Comparison of ENCODE assay signal across 19 cellular contexts in the genomic region with DNA sequence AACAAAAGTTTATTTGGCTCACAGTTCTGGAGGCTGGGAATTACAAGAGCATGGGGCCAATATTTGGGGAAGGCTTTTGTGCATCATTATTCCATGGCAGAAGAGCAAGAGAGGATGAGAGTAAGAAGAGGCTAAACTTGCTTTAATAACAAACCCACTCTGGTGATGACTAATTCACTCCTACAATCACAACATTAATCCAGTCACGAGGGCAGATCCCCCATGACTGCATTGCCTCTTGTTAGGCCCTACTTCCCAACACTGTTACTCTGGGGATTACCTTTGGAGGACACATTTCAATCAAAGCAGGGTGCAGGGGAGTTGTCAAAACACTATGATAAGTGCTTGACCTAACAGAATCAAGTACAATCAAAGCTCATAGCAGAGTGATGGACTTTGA.
DNase-seq lines count a peak whose midpoint lies in the region; ATAC-seq and TF ChIP-seq lines count a peak whose summit lies in the region.
"Had no signal": no experiment of that assay in that cellular context is flagged by ENCODE, and none has a peak within 500 bp of the region (broad histone marks: within the 10 kb centered on the region; RNA-seq: fewer than 3 reads in every experiment).

No MANE protein-coding gene starts in this region.

- H3F3A ChIP-seq in neural progenitor cell (ENCODE audit: low read depth), result no peaks in the 10 kb centered on the region

- H3K9ac ChIP-seq in neural progenitor cell, result no peak overlapping the region
- H3K9ac ChIP-seq: parathyroid adenoma had no signal

- H3K36me3 ChIP-seq in kidney epithelial cell (ENCODE audit: control insufficient read depth, insufficient read depth, low read length) (no peaks in the 10 kb centered on the region), neural progenitor cell (no peaks in the 10 kb centered on the region)
- H3K36me3 ChIP-seq: heart right ventricle, spleen had no signal

- peaks cover 32% of the 10 kb centered on the region for H3K79me2 ChIP-seq in neural progenitor cell (ENCODE audit: low read depth)

- H3K27me3 Mint-ChIP-seq in HFFc6 (ENCODE audit: insufficient read depth) (no peaks in the 10 kb centered on the region), neural progenitor cell (ENCODE audit: insufficient read depth, low read depth) (no peaks in the 10 kb centered on the region)
- H3K27me3 Mint-ChIP-seq: activated naive CD4-positive, alpha-beta T cell treated with anti-CD3 and anti-CD28 coated beads, Interleukin-2, amount 50 U/mL, for 24 hours had no signal

- H3K4me1 Mint-ChIP-seq in HFFc6 (ENCODE audit: low read depth), result peaks cover 23% of the 10 kb centered on the region
- peaks cover 15% of the 10 kb centered on the region for H3K4me1 Mint-ChIP-seq in neural progenitor cell

- peaks cover 49% of the 10 kb centered on the region for H4K20me1 ChIP-seq in neural progenitor cell (ENCODE audit: low read depth)

- H3K27me3 ChIP-seq in kidney epithelial cell (ENCODE audit: control insufficient read depth, insufficient read depth, low read length), result no peaks in the 10 kb centered on the region
- H3K27me3 ChIP-seq in neural progenitor cell, result no peaks in the 10 kb centered on the region
- H3K27me3 ChIP-seq: heart right ventricle, spleen had no signal

- TF ChIP-seq CTCF in HFFc6 (IDR thresholded peaks at IDR 0.05), result no peak
- no peak for TF ChIP-seq CTCF in kidney epithelial cell (IDR thresholded peaks at IDR 0.05; ENCODE audit: insufficient read depth, low read length, poor library complexity, severe bottlenecking)
- TF ChIP-seq CTCF in neural progenitor cell (IDR thresholded peaks at IDR 0.05), result no peak

- H3K9me3 Mint-ChIP-seq in HFFc6 (no peaks in the 10 kb centered on the region), neural progenitor cell (no peaks in the 10 kb centered on the region)
- H3K9me3 Mint-ChIP-seq: activated naive CD4-positive, alpha-beta T cell treated with anti-CD3 and anti-CD28 coated beads, Interleukin-2, amount 50 U/mL, for 24 hours had no signal

- H3K27ac ChIP-seq in neural progenitor cell, result no peak overlapping the region
- H3K27ac ChIP-seq: heart right ventricle, parathyroid adenoma, spleen had no signal

- peak; percentile 11 for DNase-seq in AG08396 (ENCODE audit: low spot score)
- DNase-seq in HFFc6, result peak; percentile 15
- peak; percentile 20 for DNase-seq in brain pericyte (ENCODE audit: low read depth, low spot score)
- peak; percentile 25 for DNase-seq in kidney epithelial cell (ENCODE audit: low read depth)
- DNase-seq in globus pallidus (ENCODE audit: low spot score), result no peak
- no peak for DNase-seq in neural progenitor cell (ENCODE audit: low spot score)
- DNase-seq: activated CD4-positive, alpha-beta T cell treated with anti-CD3 and anti-CD28 coated beads for 4 hours; Caco-2; GF-D8; heart right ventricle; kidney; NCI-H1092; Right ventricle myocardium superior; spleen had no signal

- no peak overlapping the region for H2AFZ ChIP-seq in neural progenitor cell (replicated peaks)
- H2AFZ ChIP-seq: parathyroid adenoma had no signal

- H3K4me3 Mint-ChIP-seq in HFFc6, result no peak overlapping the region
- H3K4me3 Mint-ChIP-seq in neural progenitor cell, result no peak overlapping the region
- H3K4me3 Mint-ChIP-seq: activated naive CD4-positive, alpha-beta T cell treated with anti-CD3 and anti-CD28 coated beads, Interleukin-2, amount 50 U/mL, for 24 hours had no signal

- no peaks in the 10 kb centered on the region for H3K9me3 ChIP-seq in neural progenitor cell (ENCODE audit: low read depth)
- H3K9me3 ChIP-seq: Caco-2, heart right ventricle, spleen had no signal

- H3K27ac Mint-ChIP-seq in HFFc6 (no peak overlapping the region; the same call in 1 of the 2 replicates), neural progenitor cell (no peak overlapping the region)
- H3K27ac Mint-ChIP-seq: activated naive CD4-positive, alpha-beta T cell treated with anti-CD3 and anti-CD28 coated beads, Interleukin-2, amount 50 U/mL, for 24 hours had no signal

- H3K4me2 ChIP-seq in neural progenitor cell, result no peak overlapping the region

- no peak overlapping the region for H3K4me3 ChIP-seq in kidney epithelial cell (ENCODE audit: low read depth, low read length)
- H3K4me3 ChIP-seq in neural progenitor cell, result no peak overlapping the region
- H3K4me3 ChIP-seq: heart right ventricle, K562, spleen had no signal

- H3K36me3 Mint-ChIP-seq in HFFc6 (ENCODE audit: low read depth), result no peaks in the 10 kb centered on the region
- H3K36me3 Mint-ChIP-seq in neural progenitor cell, result peaks cover 3% of the 10 kb centered on the region

- ATAC-seq in HG03521 (IDR thresholded peaks at IDR 0.05; ENCODE audit: unreplicated experiment) (no peak), HG03045 (IDR thresholded peaks at IDR 0.05; ENCODE audit: unreplicated experiment) (no peak)
- ATAC-seq: heart right ventricle, K562 had no signal

- peaks cover 20% of the 10 kb centered on the region for H3K4me1 ChIP-seq in neural progenitor cell
- H3K4me1 ChIP-seq: Caco-2, spleen had no signal

Comparison
In these comparisons a context has a peak if more than half of its experiments do, and no peak if none do; other contexts are left out.
1. DNase-seq: peak in AG08396 (single experiment), HFFc6 (single experiment), brain pericyte (single experiment) and kidney epithelial cell (single experiment); none in globus pallidus (single experiment) and neural progenitor cell (single experiment).